10 cellular contexts compared by ENCODE assay signal in the genomic region with DNA sequence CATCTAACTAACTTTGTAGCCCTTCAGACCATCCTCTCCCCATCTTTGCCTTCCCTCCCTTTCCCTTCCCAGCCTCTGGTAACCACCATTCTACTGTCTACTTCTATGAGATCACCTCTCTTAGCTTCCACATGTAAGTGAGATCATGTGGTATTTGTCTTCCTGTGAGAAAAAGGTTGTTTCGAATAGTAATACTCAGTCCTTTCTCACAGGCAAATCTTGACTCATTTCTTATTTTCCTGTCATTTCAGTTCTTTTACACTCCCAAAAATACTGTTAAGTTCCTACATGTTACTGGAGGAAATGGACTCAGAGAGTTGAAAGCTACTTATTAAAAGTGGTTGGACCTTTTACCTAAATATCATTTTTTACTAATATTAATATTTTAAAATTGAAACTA.
DNase-seq lines count a peak whose midpoint lies in the region; ATAC-seq, FAIRE-seq and TF ChIP-seq lines count a peak whose summit lies in the region.
"Had no signal": no experiment of that assay in that cellular context is flagged by ENCODE, and none has a peak within 500 bp of the region (broad histone marks: within the 10 kb centered on the region; RNA-seq: fewer than 3 reads in every experiment).

No MANE protein-coding gene starts in this region.

- no peak overlapping the region for H3K4me3 ChIP-seq in body of pancreas
- H3K4me3 ChIP-seq: tibial artery had no signal

- H3K4me1 ChIP-seq in body of pancreas, result peaks cover 16% of the 10 kb centered on the region
- H3K4me1 ChIP-seq: tibial artery had no signal

- no peak for TF ChIP-seq POLR2A in body of pancreas (IDR thresholded peaks at IDR 0.05)

- DNase-seq in GM18507 (ENCODE audit: extremely low spot score, insufficient read length, low read depth), result no peak
- no peak for DNase-seq in activated T-helper 1 cell treated with anti-CD3 and anti-CD28 coated beads, Interleukin-12 subunit alpha, Interleukin-12 subunit beta, Interleukin-2, Interleukin-4 antibody, amounts not matched to agents 30 ng/mL and 10 ng/mL and 1 ng/mL, durations not matched to agents 14 hours and 24 hours and 36 hours (ENCODE audit: low spot score)
- no peak for DNase-seq in CD4-positive, alpha-beta T cell
- no peak for DNase-seq in GM19238 (ENCODE audit: insufficient read length, low spot score)
- no peak for DNase-seq in body of pancreas
- no peak for DNase-seq in UCSD-AML1 (lab: John Stamatoyannopoulos, UW; ENCODE audit: unreplicated experiment)
- DNase-seq: naive thymus-derived CD8-positive, alpha-beta T cell; tibial artery had no signal

- peak; percentile 91 for FAIRE-seq in GM18507 (lab: Jason Lieb, UNC)

- H3K4me1 Mint-ChIP-seq in activated T-helper 1 cell treated with anti-CD3 and anti-CD28 coated beads, Interleukin-12 subunit alpha, Interleukin-12 subunit beta, Interleukin-2, Interleukin-4 antibody, amounts not matched to agents 30 ng/mL and 10 ng/mL and 1 ng/mL, durations not matched to agents 14 hours and 24 hours and 36 hours (ENCODE audit: low read depth), result peaks cover 15% of the 10 kb centered on the region
- no peaks in the 10 kb centered on the region for H3K4me1 Mint-ChIP-seq in CD4-positive, alpha-beta T cell (ENCODE audit: low read depth)

- H3K4me3 Mint-ChIP-seq in activated T-helper 1 cell treated with anti-CD3 and anti-CD28 coated beads, Interleukin-12 subunit alpha, Interleukin-12 subunit beta, Interleukin-2, Interleukin-4 antibody, amounts not matched to agents 30 ng/mL and 10 ng/mL and 1 ng/mL, durations not matched to agents 14 hours and 24 hours and 36 hours, result no peak overlapping the region
- H3K4me3 Mint-ChIP-seq in CD4-positive, alpha-beta T cell, result no peak overlapping the region
- H3K4me3 Mint-ChIP-seq: naive thymus-derived CD8-positive, alpha-beta T cell had no signal

- peak overlapping the region; percentile 61 for H3K27ac Mint-ChIP-seq in activated T-helper 1 cell treated with anti-CD3 and anti-CD28 coated beads, Interleukin-12 subunit alpha, Interleukin-12 subunit beta, Interleukin-2, Interleukin-4 antibody, amounts not matched to agents 30 ng/mL and 10 ng/mL and 1 ng/mL, durations not matched to agents 14 hours and 24 hours and 36 hours
- H3K27ac Mint-ChIP-seq in CD4-positive, alpha-beta T cell, result no peak overlapping the region

- H3K36me3 ChIP-seq in body of pancreas (replicated peaks in 1 of 2; ENCODE audit: insufficient read depth in 1 of 2, low read depth in 2 of 2), result no peaks in the 10 kb centered on the region

- intact Hi-C loops in activated T-helper 1 cell treated with anti-CD3 and anti-CD28 coated beads, Interleukin-12 subunit alpha, Interleukin-12 subunit beta, Interleukin-2, Interleukin-4 antibody, amounts not matched to agents 30 ng/mL and 10 ng/mL and 1 ng/mL, durations not matched to agents 14 hours and 24 hours and 36 hours (cut with micrococcal nuclease), result loop anchor here (1.0 to 2.0 kb wide), 3 partner anchors 36 to 150 kb away; no protein-coding TSS in a partner anchor
- intact Hi-C loops in CD4-positive, alpha-beta T cell (cut with DNase I, micrococcal nuclease), result no loop called here
- intact Hi-C loops in body of pancreas (cut with DNase I), result no loop called here

- no peak for TF ChIP-seq CTCF in CD4-positive, alpha-beta T cell (IDR thresholded peaks at IDR 0.05)
- no peak for TF ChIP-seq CTCF in body of pancreas (IDR thresholded peaks at IDR 0.05)

- no peaks in the 10 kb centered on the region for H3K9me3 Mint-ChIP-seq in activated T-helper 1 cell treated with anti-CD3 and anti-CD28 coated beads, Interleukin-12 subunit alpha, Interleukin-12 subunit beta, Interleukin-2, Interleukin-4 antibody, amounts not matched to agents 30 ng/mL and 10 ng/mL and 1 ng/mL, durations not matched to agents 14 hours and 24 hours and 36 hours
- no peaks in the 10 kb centered on the region for H3K9me3 Mint-ChIP-seq in CD4-positive, alpha-beta T cell
- H3K9me3 Mint-ChIP-seq: naive thymus-derived CD8-positive, alpha-beta T cell had no signal

- no peak overlapping the region for H3K27ac ChIP-seq in CD4-positive, alpha-beta T cell (ENCODE audit: low read depth, low read length)
- H3K27ac ChIP-seq in body of pancreas, result no peak overlapping the region
- H3K27ac ChIP-seq: tibial artery had no signal

- WGBS in body of pancreas, 2 donors, result 77 to 88% methylated on average over 1 of the region's 1 CpG

- no peaks in the 10 kb centered on the region for H3K27me3 Mint-ChIP-seq in activated T-helper 1 cell treated with anti-CD3 and anti-CD28 coated beads, Interleukin-12 subunit alpha, Interleukin-12 subunit beta, Interleukin-2, Interleukin-4 antibody, amounts not matched to agents 30 ng/mL and 10 ng/mL and 1 ng/mL, durations not matched to agents 14 hours and 24 hours and 36 hours (ENCODE audit: insufficient read depth)
- H3K27me3 Mint-ChIP-seq in CD4-positive, alpha-beta T cell, result no peaks in the 10 kb centered on the region
- H3K27me3 Mint-ChIP-seq: naive thymus-derived CD8-positive, alpha-beta T cell had no signal

- CTCF ChIA-PET in CD4-positive, alpha-beta T cell (lab: Charles Lee), result no interaction called here

- POLR2A ChIA-PET in CD4-positive, alpha-beta T cell (lab: Charles Lee), result no interaction called here

- peaks cover 8% of the 10 kb centered on the region for H3K36me3 Mint-ChIP-seq in activated T-helper 1 cell treated with anti-CD3 and anti-CD28 coated beads, Interleukin-12 subunit alpha, Interleukin-12 subunit beta, Interleukin-2, Interleukin-4 antibody, amounts not matched to agents 30 ng/mL and 10 ng/mL and 1 ng/mL, durations not matched to agents 14 hours and 24 hours and 36 hours (ENCODE audit: low read depth)
- peaks cover 7% of the 10 kb centered on the region for H3K36me3 Mint-ChIP-seq in CD4-positive, alpha-beta T cell (ENCODE audit: low read depth)

- H3K9me3 ChIP-seq in CD4-positive, alpha-beta T cell (ENCODE audit: control insufficient read depth, low read length), result no peaks in the 10 kb centered on the region
- no peaks in the 10 kb centered on the region for H3K9me3 ChIP-seq in body of pancreas
- H3K9me3 ChIP-seq: tibial artery had no signal

- H3K27me3 ChIP-seq in CD4-positive, alpha-beta T cell (ENCODE audit: control insufficient read depth, insufficient read depth, low read length), result no peaks in the 10 kb centered on the region
- H3K27me3 ChIP-seq in body of pancreas, result no peaks in the 10 kb centered on the region
- H3K27me3 ChIP-seq: tibial artery had no signal

- peak; percentile 48 for ATAC-seq in GM19468 (IDR thresholded peaks at IDR 0.05; ENCODE audit: extremely low read depth, unreplicated experiment)
- peak; percentile 80 for ATAC-seq in HG03025 (IDR thresholded peaks at IDR 0.05; ENCODE audit: low FRiP score, unreplicated experiment)
- no peak for ATAC-seq in CD4-positive, alpha-beta T cell (ENCODE audit: poor library complexity)
- ATAC-seq in body of pancreas, result no peak
- ATAC-seq: naive thymus-derived CD8-positive, alpha-beta T cell had no signal

Comparison
In these comparisons a context has a peak if more than half of its experiments do, and no peak if none do; other contexts are left out.
1. ATAC-seq: peak in GM19468 (single experiment) and HG03025 (single experiment); none in CD4-positive, alpha-beta T cell (single experiment) and body of pancreas (single experiment).